In the genomic region with DNA sequence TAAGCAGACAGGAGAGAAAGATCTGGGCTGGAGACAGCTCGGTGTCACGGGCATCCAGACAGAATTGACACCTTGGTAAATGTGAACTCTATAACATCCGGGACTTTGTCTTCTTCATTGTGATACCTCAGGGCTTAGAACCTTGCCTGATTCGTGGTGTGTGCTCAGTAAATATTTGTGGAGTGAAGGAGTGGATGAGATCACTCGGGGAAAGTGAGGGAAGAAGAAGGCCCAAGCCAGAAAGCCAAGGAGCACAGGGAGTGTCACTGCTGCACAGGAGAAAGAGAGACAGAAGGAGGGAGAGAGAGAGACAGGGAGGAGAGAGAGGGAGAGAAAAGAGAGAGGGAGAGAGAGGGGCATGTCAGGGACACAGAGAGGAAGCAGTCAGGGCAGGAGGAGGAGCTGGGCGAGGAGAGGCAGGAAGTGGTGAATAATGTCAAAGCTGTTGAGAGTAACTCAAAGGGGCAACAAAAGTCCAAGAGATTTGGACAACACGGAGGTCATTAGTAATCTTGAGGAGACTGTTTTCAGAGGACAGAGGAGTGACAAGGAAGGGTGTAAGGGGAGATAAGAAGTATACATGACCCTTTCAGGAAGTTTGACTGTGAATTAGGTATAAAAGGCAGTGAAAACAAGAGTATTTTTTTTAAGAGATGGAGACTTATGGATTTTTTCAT, we compare ENCODE assay signal across 11 cellular contexts.
A peak's percentile ranks its signal among the peaks of the same experiment; 100 is the strongest.
DNase-seq lines count a peak whose midpoint lies in the region; ATAC-seq and TF ChIP-seq lines count a peak whose summit lies in the region.
"Had no signal": no experiment of that assay in that cellular context is flagged by ENCODE, and none has a peak within 500 bp of the region (broad histone marks: within the 10 kb centered on the region; RNA-seq: fewer than 3 reads in every experiment).

No MANE protein-coding gene starts in this region.

- no peaks in the 10 kb centered on the region for H3K36me3 Mint-ChIP-seq in activated CD4-positive, alpha-beta T cell treated with anti-CD3 and anti-CD28 coated beads, Interleukin-2, amount 10 ng/mL, durations not matched to agents 7 days and 5 days (ENCODE audit: low read depth)
- H3K36me3 Mint-ChIP-seq in stimulated activated effector memory CD8-positive, alpha-beta T cell treated with anti-CD3 and anti-CD28 coated beads, Interleukin-12 subunit alpha, Interleukin-12 subunit beta, amount 100 ng/mL, for 72 hours = no peaks in the 10 kb centered on the region

- H3K36me3 ChIP-seq in OCI-LY1 (ENCODE audit: insufficient read depth, low read length) = no peaks in the 10 kb centered on the region

- H3K27ac ChIP-seq in OCI-LY1 (ENCODE audit: low read depth, low read length, poor library complexity, severe bottlenecking) = no peak overlapping the region

- H3K4me3 Mint-ChIP-seq in activated CD4-positive, alpha-beta T cell treated with anti-CD3 and anti-CD28 coated beads, Interleukin-2, amount 10 ng/mL, durations not matched to agents 7 days and 5 days = no peak overlapping the region
- no peak overlapping the region for H3K4me3 Mint-ChIP-seq in stimulated activated effector memory CD8-positive, alpha-beta T cell treated with anti-CD3 and anti-CD28 coated beads, Interleukin-12 subunit alpha, Interleukin-12 subunit beta, amount 100 ng/mL, for 72 hours

- H2AFZ ChIP-seq in OCI-LY1 (ENCODE audit: low read length) = peak overlapping the region; percentile 97

- no peaks in the 10 kb centered on the region for H3K9me3 Mint-ChIP-seq in activated CD4-positive, alpha-beta T cell treated with anti-CD3 and anti-CD28 coated beads, Interleukin-2, amount 10 ng/mL, durations not matched to agents 7 days and 5 days
- H3K9me3 Mint-ChIP-seq in stimulated activated effector memory CD8-positive, alpha-beta T cell treated with anti-CD3 and anti-CD28 coated beads, Interleukin-12 subunit alpha, Interleukin-12 subunit beta, amount 100 ng/mL, for 72 hours = no peaks in the 10 kb centered on the region

- no peaks in the 10 kb centered on the region for H3K79me2 ChIP-seq in OCI-LY1 (ENCODE audit: insufficient read depth, low read length)

- no peak overlapping the region for H3K4me3 ChIP-seq in OCI-LY1 (ENCODE audit: low read depth, low read length, poor library complexity, severe bottlenecking)

- no peak overlapping the region for H3K27ac Mint-ChIP-seq in activated CD4-positive, alpha-beta T cell treated with anti-CD3 and anti-CD28 coated beads, Interleukin-2, amount 10 ng/mL, durations not matched to agents 7 days and 5 days
- H3K27ac Mint-ChIP-seq in stimulated activated effector memory CD8-positive, alpha-beta T cell treated with anti-CD3 and anti-CD28 coated beads, Interleukin-12 subunit alpha, Interleukin-12 subunit beta, amount 100 ng/mL, for 72 hours = no peak overlapping the region

- H3K4me1 Mint-ChIP-seq in activated CD4-positive, alpha-beta T cell treated with anti-CD3 and anti-CD28 coated beads, Interleukin-2, amount 10 ng/mL, durations not matched to agents 7 days and 5 days = peaks cover 13% of the 10 kb centered on the region
- H3K4me1 Mint-ChIP-seq in stimulated activated effector memory CD8-positive, alpha-beta T cell treated with anti-CD3 and anti-CD28 coated beads, Interleukin-12 subunit alpha, Interleukin-12 subunit beta, amount 100 ng/mL, for 72 hours = peaks cover 5% of the 10 kb centered on the region

- no peaks in the 10 kb centered on the region for H3F3A ChIP-seq in OCI-LY1 (ENCODE audit: insufficient read depth, low read length)

- peak; percentile 50 for DNase-seq in activated CD4-positive, alpha-beta T cell treated with anti-CD3 and anti-CD28 coated beads, Interleukin-2, amount 10 ng/mL, durations not matched to agents 7 days and 5 days
- no peak for DNase-seq in activated CD4-positive, alpha-beta T cell treated with anti-CD3 and anti-CD28 coated beads, Interleukin-2, amount 50 U/mL, for 48 hours
- DNase-seq in dermis blood vessel endothelial cell = peak; percentile 21
- no peak for DNase-seq in stimulated activated effector memory CD8-positive, alpha-beta T cell treated with anti-CD3 and anti-CD28 coated beads, Interleukin-12 subunit alpha, Interleukin-12 subunit beta, amount 100 ng/mL, for 72 hours (ENCODE audit: low spot score in 2 of 2)
- no peak for DNase-seq in GF-D8 (lab: John Stamatoyannopoulos, UW)
- no peak for DNase-seq in head of caudate nucleus
- DNase-seq: glutamatergic neuron; NCI-H774; stimulated activated CD4-positive, alpha-beta T cell treated with anti-CD3 and anti-CD28 coated beads, Interleukin-4, amount 100 ng/mL, for 4 hours had no signal

- H4K20me1 ChIP-seq in OCI-LY1 (ENCODE audit: insufficient read depth, low read length) = no peaks in the 10 kb centered on the region

- no peaks in the 10 kb centered on the region for H3K27me3 ChIP-seq in OCI-LY1 (ENCODE audit: insufficient read depth, low read length)

- H3K9me2 ChIP-seq in OCI-LY1 (ENCODE audit: low read depth, low read length) = no peaks in the 10 kb centered on the region

- ATAC-seq in stimulated activated effector memory CD8-positive, alpha-beta T cell treated with anti-CD3 and anti-CD28 coated beads, Interleukin-12 subunit alpha, Interleukin-12 subunit beta, amount 100 ng/mL, for 72 hours = peak; percentile 58
- ATAC-seq in HG03108 (IDR thresholded peaks at IDR 0.05; ENCODE audit: unreplicated experiment) = no peak

- H3K9ac ChIP-seq in OCI-LY1 (ENCODE audit: low read length) = no peak overlapping the region

- peaks cover 17% of the 10 kb centered on the region for H3K4me1 ChIP-seq in OCI-LY1 (ENCODE audit: insufficient read depth, low read length, severe bottlenecking)

- H3K9me3 ChIP-seq in OCI-LY1 (ENCODE audit: low read length) = no peaks in the 10 kb centered on the region

- no peak for TF ChIP-seq CTCF in OCI-LY1 (IDR thresholded peaks at IDR 0.05; ENCODE audit: low read length)

- no peaks in the 10 kb centered on the region for H3K27me3 Mint-ChIP-seq in activated CD4-positive, alpha-beta T cell treated with anti-CD3 and anti-CD28 coated beads, Interleukin-2, amount 10 ng/mL, durations not matched to agents 7 days and 5 days

- intact Hi-C loops in head of caudate nucleus (cut with DNase I) = no loop called here

- CTCF ChIA-PET in activated CD4-positive, alpha-beta T cell treated with anti-CD3 and anti-CD28 coated beads, Interleukin-2, amount 10 ng/mL, durations not matched to agents 7 days and 5 days (lab: Charles Lee) = interaction anchor here (0.8 kb wide), 1 partner anchor 36 kb away, joined by 3 read pairs; no protein-coding TSS in a partner anchor

- POLR2A ChIA-PET in activated CD4-positive, alpha-beta T cell treated with anti-CD3 and anti-CD28 coated beads, Interleukin-2, amount 10 ng/mL, durations not matched to agents 7 days and 5 days (lab: Charles Lee) = no interaction called here

- H3K4me2 ChIP-seq in OCI-LY1 (ENCODE audit: low read length) = no peak overlapping the region; the same call in 1 of the 2 replicates

Comparison
In these comparisons a context has a peak if more than half of its experiments do, and no peak if none do; other contexts are left out.
1. DNase-seq: peak in activated CD4-positive, alpha-beta T cell treated with anti-CD3 and anti-CD28 coated beads, Interleukin-2, amount 10 ng/mL, durations not matched to agents 7 days and 5 days (single experiment) and dermis blood vessel endothelial cell (single experiment); none in activated CD4-positive, alpha-beta T cell treated with anti-CD3 and anti-CD28 coated beads, Interleukin-2, amount 50 U/mL, for 48 hours (0 of 2), stimulated activated effector memory CD8-positive, alpha-beta T cell treated with anti-CD3 and anti-CD28 coated beads, Interleukin-12 subunit alpha, Interleukin-12 subunit beta, amount 100 ng/mL, for 72 hours (0 of 2), GF-D8 (single experiment) and head of caudate nucleus (0 of 42).